18 cellular contexts compared by ENCODE assay signal in the genomic region with DNA sequence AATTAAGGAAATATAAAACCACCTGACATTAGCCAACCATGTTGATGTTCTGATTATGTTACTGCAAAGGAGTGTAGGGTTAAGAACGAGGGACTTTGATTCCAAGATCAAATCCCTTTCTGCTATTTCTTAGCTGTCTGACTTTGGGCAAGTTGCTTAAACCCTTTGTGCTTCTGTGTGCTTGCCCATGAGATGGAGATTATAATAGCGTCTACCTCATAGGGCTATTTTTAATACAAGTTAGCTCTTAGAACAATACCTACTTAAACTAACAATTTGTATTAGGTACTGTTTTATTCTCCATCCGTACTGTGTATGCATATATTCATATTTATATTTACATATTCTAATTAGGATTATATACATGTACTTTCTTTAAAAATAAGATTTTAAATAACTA.
DNase-seq lines count a peak whose midpoint lies in the region; ATAC-seq, FAIRE-seq and TF ChIP-seq lines count a peak whose summit lies in the region.
"Had no signal": no experiment of that assay in that cellular context is flagged by ENCODE, and none has a peak within 500 bp of the region (broad histone marks: within the 10 kb centered on the region; RNA-seq: fewer than 3 reads in every experiment).

No MANE protein-coding gene starts in this region.

- peaks cover 0 to 7% of the 10 kb centered on the region in 2 donors for H3K4me1 ChIP-seq in right atrium auricular region
- H3K4me1 ChIP-seq in psoas muscle: peaks cover 13% of the 10 kb centered on the region
- H3K4me1 ChIP-seq: BLaER1 had no signal

- intact Hi-C loops in Right ventricle myocardium superior (cut with DNase I): no loop called here
- intact Hi-C loops in psoas muscle (cut with DNase I): loop anchor here in 1 of 2 donors (2.0 kb wide), 1 partner anchor 19 kb away; no protein-coding TSS in a partner anchor

- H3K27ac Mint-ChIP-seq in progenitor cell of endocrine pancreas: no peak overlapping the region
- H3K27ac Mint-ChIP-seq in HFFc6: no peak overlapping the region
- H3K27ac Mint-ChIP-seq: CD14-positive monocyte; CD4-positive, alpha-beta memory T cell had no signal

- H3K27me3 ChIP-seq in right atrium auricular region (no peaks in the 10 kb centered on the region), psoas muscle (ENCODE audit: insufficient read depth in 3 of 3, low read length in 2 of 3) (no peaks in the 10 kb centered on the region)
- H3K27me3 ChIP-seq: BLaER1 had no signal

- FAIRE-seq in frontal cortex (lab: Jason Lieb, UNC): peak; percentile 13
- FAIRE-seq: HepG2 had no signal

- H3K36me3 Mint-ChIP-seq in progenitor cell of endocrine pancreas (ENCODE audit: insufficient read depth) (no peaks in the 10 kb centered on the region), HFFc6 (ENCODE audit: low read depth) (peaks cover 9% of the 10 kb centered on the region)
- H3K36me3 Mint-ChIP-seq: CD14-positive monocyte had no signal

- no peak overlapping the region for H3K4me3 ChIP-seq in right atrium auricular region
- H3K4me3 ChIP-seq in psoas muscle: peak overlapping the region; percentile 10
- H3K4me3 ChIP-seq: BLaER1 had no signal

- 30 to 52% (median 40%) methylated on average over 3 of the region's 3 CpGs for WGBS in psoas muscle, 3 donors

- H3K9me3 ChIP-seq in right atrium auricular region: peaks cover 4 to 5% of the 10 kb centered on the region in 2 donors
- H3K9me3 ChIP-seq in psoas muscle: peaks cover 4% of the 10 kb centered on the region

- H3K4me3 Mint-ChIP-seq in progenitor cell of endocrine pancreas (ENCODE audit: low read depth): no peak overlapping the region
- H3K4me3 Mint-ChIP-seq in HFFc6: no peak overlapping the region
- H3K4me3 Mint-ChIP-seq: CD14-positive monocyte; CD4-positive, alpha-beta memory T cell had no signal

- H3K27ac ChIP-seq in right atrium auricular region: no peak overlapping the region
- peak overlapping the region; percentile 63 for H3K27ac ChIP-seq in psoas muscle
- H3K27ac ChIP-seq: BLaER1 had no signal

- H3K4me1 Mint-ChIP-seq in progenitor cell of endocrine pancreas (ENCODE audit: low read depth) (no peaks in the 10 kb centered on the region), HFFc6 (ENCODE audit: low read depth) (no peaks in the 10 kb centered on the region; the same call in 1 of the 2 replicates)
- H3K4me1 Mint-ChIP-seq: CD14-positive monocyte; CD4-positive, alpha-beta memory T cell had no signal

- no peak for TF ChIP-seq CTCF in right atrium auricular region (IDR thresholded peaks at IDR 0.05)
- TF ChIP-seq CTCF in psoas muscle (IDR thresholded peaks at IDR 0.05): no peak
- no peak for TF ChIP-seq CTCF in progenitor cell of endocrine pancreas (IDR thresholded peaks at IDR 0.05; ENCODE audit: unreplicated experiment)
- TF ChIP-seq CTCF in HFFc6 (IDR thresholded peaks at IDR 0.05): no peak

- H3K36me3 ChIP-seq in right atrium auricular region: no peaks in the 10 kb centered on the region
- no peaks in the 10 kb centered on the region for H3K36me3 ChIP-seq in psoas muscle (ENCODE audit: insufficient read depth in 1 of 2, low read depth in 1 of 2)
- H3K36me3 ChIP-seq: BLaER1 had no signal

- DNase-seq in Right ventricle myocardium superior (no peak), right atrium auricular region (ENCODE audit: low spot score) (no peak), frontal cortex (ENCODE audit: low spot score in 2 of 2) (no peak), psoas muscle (no peak), progenitor cell of endocrine pancreas (ENCODE audit: low spot score, unreplicated experiment) (no peak), NCI-H1930 (lab: John Stamatoyannopoulos, UW) (no peak), HFFc6 (no peak)
- DNase-seq: 8988T; CD4-positive, alpha-beta memory T cell; DMS153; DMS79; GF-D8; GOT3; H7 had no signal

- ATAC-seq in Right ventricle myocardium superior (ENCODE audit: poor library complexity): peak; percentile 71
- ATAC-seq in psoas muscle: peak; percentile 79 to 96 (median 85)
- ATAC-seq: HCT116 had no signal

- peaks cover 16% of the 10 kb centered on the region for H3K9me3 Mint-ChIP-seq in progenitor cell of endocrine pancreas (ENCODE audit: low read depth)
- peaks cover 9% of the 10 kb centered on the region for H3K9me3 Mint-ChIP-seq in HFFc6

- H3K27me3 Mint-ChIP-seq in progenitor cell of endocrine pancreas (no peaks in the 10 kb centered on the region), HFFc6 (ENCODE audit: insufficient read depth) (peaks cover 11% of the 10 kb centered on the region)
